In genomic region chr7:76020031-76020714, GRCh38 we compare ENCODE assay signal across 9 cellular contexts. TPM values are rescaled to one million over a fixed set of nuclear protein-coding genes. Genes with fewer than 3 reads are reported as not detected.
DNase-seq lines count a peak whose midpoint lies in the region; ATAC-seq, FAIRE-seq and TF ChIP-seq lines count a peak whose summit lies in the region.
"Had no signal": no experiment of that assay in that cellular context is flagged by ENCODE, and none has a peak within 500 bp of the region (broad histone marks: within the 10 kb centered on the region; RNA-seq: fewer than 3 reads in every experiment).

No MANE protein-coding gene starts in this region.

- no peak overlapping the region for H3K27ac ChIP-seq in tibial nerve

- TF ChIP-seq POLR2A in tibial nerve (IDR thresholded peaks at IDR 0.05) = no peak

- TF ChIP-seq EP300 in tibial nerve (IDR thresholded peaks at IDR 0.05) = no peak

- in situ Hi-C loops in Caki2 (cut with HindIII; ENCODE audit: low pct_unique_long_range_greater_than_20kb, low sequenced_read_pairs) = no loop called here

- H3K4me1 ChIP-seq in tibial nerve = peaks cover 0 to 7% (median 0%) of the 10 kb centered on the region in 4 donors

- no peak overlapping the region for H3K4me3 Mint-ChIP-seq in osteocyte (ENCODE audit: unreplicated experiment)
- H3K4me3 Mint-ChIP-seq in stimulated activated memory B cell treated with anti-CD40 and anti-IgM and Interleukin-4, amounts not matched to agents 10 μg/mL and 1 μg/mL and 100 μg/mL, for 72 hours = no peak overlapping the region
- H3K4me3 Mint-ChIP-seq: activated naive CD4-positive, alpha-beta T cell treated with anti-CD3 and anti-CD28 coated beads, Interleukin-2, amount 50 U/mL, for 24 hours had no signal

- peaks cover 0 to 54% (median 8%) of the 10 kb centered on the region in 3 donors for H3K36me3 ChIP-seq in tibial nerve

- WGBS in tibial nerve, 2 donors = 35 to 37% methylated on average over 6 of the region's 6 CpGs

- ATAC-seq in stimulated activated memory B cell treated with anti-CD40 and anti-IgM and Interleukin-4, amounts not matched to agents 10 μg/mL and 1 μg/mL and 100 μg/mL, for 72 hours = no peak

- peak; percentile 30 for DNase-seq in Caki2 (ENCODE audit: low read depth)
- peak; percentile 65 for DNase-seq in HTR-8/SVneo (ENCODE audit: insufficient read length, low spot score)
- peak; percentile 54 for DNase-seq in RPMI7951 (ENCODE audit: low read depth)
- peak; percentile 62 for DNase-seq in activated T-helper 9 cell treated with anti-CD3 and anti-CD28 coated beads, Interleukin-2, amount 50 U/mL, for 16 hours (ENCODE audit: low read depth)
- peak; percentile 41 to 71 for DNase-seq in frontal cortex (ENCODE audit: low spot score in 2 of 2)
- DNase-seq in osteocyte (ENCODE audit: extremely low spot score, unreplicated experiment) = peak; percentile 89
- peak; percentile 61 to 75 for DNase-seq in tibial nerve (ENCODE audit: low spot score in 2 of 2)

- no peaks in the 10 kb centered on the region for H3K9me3 ChIP-seq in tibial nerve

- peak; percentile 90 for TF ChIP-seq CTCF in osteocyte (IDR thresholded peaks at IDR 0.05)
- peak; percentile 75 to 93 (median 79) for TF ChIP-seq CTCF in tibial nerve (IDR thresholded peaks at IDR 0.05)

- H3K27me3 ChIP-seq in tibial nerve = no peaks in the 10 kb centered on the region

- peaks cover 2% of the 10 kb centered on the region for H3K4me1 Mint-ChIP-seq in osteocyte (ENCODE audit: unreplicated experiment)
- H3K4me1 Mint-ChIP-seq in stimulated activated memory B cell treated with anti-CD40 and anti-IgM and Interleukin-4, amounts not matched to agents 10 μg/mL and 1 μg/mL and 100 μg/mL, for 72 hours = peaks cover 10% of the 10 kb centered on the region

- no peak overlapping the region for H3K27ac Mint-ChIP-seq in osteocyte (ENCODE audit: unreplicated experiment)
- H3K27ac Mint-ChIP-seq in stimulated activated memory B cell treated with anti-CD40 and anti-IgM and Interleukin-4, amounts not matched to agents 10 μg/mL and 1 μg/mL and 100 μg/mL, for 72 hours = no peak overlapping the region
- H3K27ac Mint-ChIP-seq: activated naive CD4-positive, alpha-beta T cell treated with anti-CD3 and anti-CD28 coated beads, Interleukin-2, amount 50 U/mL, for 24 hours had no signal

- FAIRE-seq in HTR-8/SVneo (lab: Jason Lieb, UNC) = no peak
- no peak for FAIRE-seq in frontal cortex (lab: Jason Lieb, UNC)

- no peaks in the 10 kb centered on the region for H3K9me3 Mint-ChIP-seq in osteocyte (ENCODE audit: unreplicated experiment)
- no peaks in the 10 kb centered on the region for H3K9me3 Mint-ChIP-seq in stimulated activated memory B cell treated with anti-CD40 and anti-IgM and Interleukin-4, amounts not matched to agents 10 μg/mL and 1 μg/mL and 100 μg/mL, for 72 hours
- H3K9me3 Mint-ChIP-seq: activated naive CD4-positive, alpha-beta T cell treated with anti-CD3 and anti-CD28 coated beads, Interleukin-2, amount 50 U/mL, for 24 hours had no signal

- peaks cover 14% of the 10 kb centered on the region for H3K36me3 Mint-ChIP-seq in osteocyte (ENCODE audit: unreplicated experiment)
- peaks cover 54% of the 10 kb centered on the region for H3K36me3 Mint-ChIP-seq in stimulated activated memory B cell treated with anti-CD40 and anti-IgM and Interleukin-4, amounts not matched to agents 10 μg/mL and 1 μg/mL and 100 μg/mL, for 72 hours

- no peak overlapping the region for H3K4me3 ChIP-seq in tibial nerve

- H3K27me3 Mint-ChIP-seq in osteocyte (ENCODE audit: unreplicated experiment) = no peaks in the 10 kb centered on the region
- no peaks in the 10 kb centered on the region for H3K27me3 Mint-ChIP-seq in stimulated activated memory B cell treated with anti-CD40 and anti-IgM and Interleukin-4, amounts not matched to agents 10 μg/mL and 1 μg/mL and 100 μg/mL, for 72 hours
- H3K27me3 Mint-ChIP-seq: activated naive CD4-positive, alpha-beta T cell treated with anti-CD3 and anti-CD28 coated beads, Interleukin-2, amount 50 U/mL, for 24 hours had no signal

RNA-seq across cellular contexts. Expression of gene TMEM120A, which starts 25.8 kb away (rescaled TPM):
- 28.8 and 36.5 TPM in 2 replicates for total RNA-seq in Caki2 (2014; rRNA removed; shearing (Covaris generic); ENCODE audit: low replicate concordance)
- total RNA-seq in RPMI7951 (2014; rRNA removed; shearing (Covaris generic)) = 26.8 and 27.8 TPM in 2 replicates
- total RNA-seq in frontal cortex (26.1 TPM), osteocyte (36.3 and 37.6 TPM in 2 replicates), tibial nerve (100 to 1,000 TPM in 1 of 4 donors, 10 to 100 TPM in 3; 38.7 to 108 (median 53.2) TPM)

RNA-seq across cellular contexts. Expression of gene STYXL1, which starts 27.6 kb away (rescaled TPM):
- total RNA-seq in Caki2 (2014; rRNA removed; shearing (Covaris generic); ENCODE audit: low replicate concordance) = 118 and 129 TPM in 2 replicates
- 59.4 and 81.9 TPM in 2 replicates for total RNA-seq in RPMI7951 (2014; rRNA removed; shearing (Covaris generic))
- total RNA-seq in frontal cortex = 16.3 TPM
- total RNA-seq in osteocyte = 29.7 and 32.5 TPM in 2 replicates
- 10 to 100 TPM in 3 of 4 donors, 1 to 10 TPM in 1; 9.9 to 45.7 (median 29.0) TPM for total RNA-seq in tibial nerve

RNA-seq across cellular contexts. Expression of gene MDH2, which starts 27.7 kb away (rescaled TPM):
- 127 and 221 TPM in 2 replicates for total RNA-seq in Caki2 (2014; rRNA removed; shearing (Covaris generic); ENCODE audit: low replicate concordance)
- 84.1 and 97.4 TPM in 2 replicates for total RNA-seq in RPMI7951 (2014; rRNA removed; shearing (Covaris generic))
- total RNA-seq in frontal cortex (34.6 TPM), osteocyte (119 and 133 TPM in 2 replicates), tibial nerve (10 to 100 TPM; 57.1 to 81.0 (median 69.4) TPM)

Comparison
In these comparisons a context has a peak if more than half of its experiments do, and no peak if none do; other contexts are left out.
1. DNase-seq: peak in every context shown above with its lines; median percentile 89 in osteocyte; 68 in tibial nerve; 65 in HTR-8/SVneo; 62 in activated T-helper 9 cell treated with anti-CD3 and anti-CD28 coated beads, Interleukin-2, amount 50 U/mL, for 16 hours; 56 in frontal cortex; 54 in RPMI7951; 30 in Caki2.